In genomic region chr4:122117743-122118142, GRCh38 we compare ENCODE assay signal across 16 cellular contexts. TPM values are rescaled to one million over a fixed set of nuclear protein-coding genes. Genes with fewer than 3 reads are reported as not detected.
DNase-seq lines count a peak whose midpoint lies in the region; ATAC-seq and TF ChIP-seq lines count a peak whose summit lies in the region.
"Had no signal": no experiment of that assay in that cellular context is flagged by ENCODE, and none has a peak within 500 bp of the region (broad histone marks: within the 10 kb centered on the region; RNA-seq: fewer than 3 reads in every experiment).

No MANE protein-coding gene starts in this region.

- intact Hi-C loops in naive thymus-derived CD4-positive, alpha-beta T cell (cut with micrococcal nuclease) = no loop called here

- peaks cover 20% of the 10 kb centered on the region for H3K4me1 Mint-ChIP-seq in activated CD4-positive, alpha-beta T cell treated with anti-CD3 and anti-CD28 coated beads, Interleukin-2, amount 10 ng/mL, durations not matched to agents 7 days and 5 days
- H3K4me1 Mint-ChIP-seq in naive thymus-derived CD4-positive, alpha-beta T cell = peaks cover 10 to 26% (median 21%) of the 10 kb centered on the region in 7 donors
- H3K4me1 Mint-ChIP-seq in type B pancreatic cell (ENCODE audit: unreplicated experiment) = no peaks in the 10 kb centered on the region

- no peak overlapping the region for H3K4me3 Mint-ChIP-seq in activated CD4-positive, alpha-beta T cell treated with anti-CD3 and anti-CD28 coated beads, Interleukin-2, amount 10 ng/mL, durations not matched to agents 7 days and 5 days
- H3K4me3 Mint-ChIP-seq in naive thymus-derived CD4-positive, alpha-beta T cell = peak overlapping the region in 5 of 10 donors; percentile 11 to 44 (median 23)
- H3K4me3 Mint-ChIP-seq in type B pancreatic cell = no peak overlapping the region

- no peaks in the 10 kb centered on the region for H3K4me1 ChIP-seq in adipocyte (ENCODE audit: control insufficient read depth, insufficient read depth, low read length)
- peaks cover 4 to 24% of the 10 kb centered on the region in 2 donors for H3K4me1 ChIP-seq in naive thymus-derived CD4-positive, alpha-beta T cell (ENCODE audit: control insufficient read depth in 2 of 2, insufficient read depth in 2 of 2, low read length in 2 of 2)
- H3K4me1 ChIP-seq: A549, Peyer's patch, testis had no signal

- H3K36me3 Mint-ChIP-seq in activated CD4-positive, alpha-beta T cell treated with anti-CD3 and anti-CD28 coated beads, Interleukin-2, amount 10 ng/mL, durations not matched to agents 7 days and 5 days (ENCODE audit: low read depth) = no peaks in the 10 kb centered on the region
- H3K36me3 Mint-ChIP-seq in naive thymus-derived CD4-positive, alpha-beta T cell = peaks cover 0 to 11% (median 4%) of the 10 kb centered on the region in 5 donors
- H3K36me3 Mint-ChIP-seq in type B pancreatic cell = no peaks in the 10 kb centered on the region

- CTCF ChIA-PET in activated CD4-positive, alpha-beta T cell treated with anti-CD3 and anti-CD28 coated beads, Interleukin-2, amount 10 ng/mL, durations not matched to agents 7 days and 5 days (lab: Charles Lee) = interaction anchor here (0.6 to 0.7 kb wide), 4 partner anchors 9 to 637 kb away, joined by 3 to 4 read pairs (median 4); no protein-coding TSS in a partner anchor
- CTCF ChIA-PET in naive thymus-derived CD4-positive, alpha-beta T cell (lab: Charles Lee) = interaction anchor here (0.7 kb wide), 1 partner anchor 21 kb away, joined by 3 read pairs; no protein-coding TSS in a partner anchor

- DNase-seq in activated CD4-positive, alpha-beta T cell treated with anti-CD3 and anti-CD28 coated beads, Interleukin-2, amount 10 ng/mL, durations not matched to agents 7 days and 5 days = peak; percentile 32
- DNase-seq in activated CD4-positive, alpha-beta T cell treated with anti-CD3 and anti-CD28 coated beads, Interleukin-2, amount 50 U/mL, for 48 hours = no peak
- DNase-seq in LHCN-M2 (ENCODE audit: low read depth) = peak; percentile 82
- DNase-seq in adipocyte (ENCODE audit: low read depth) = peak; percentile 15
- DNase-seq in naive thymus-derived CD4-positive, alpha-beta T cell = peak in 1 of 9 donors; percentile 5
- no peak for DNase-seq in type B pancreatic cell (ENCODE audit: extremely low spot score, unreplicated experiment)
- no peak for DNase-seq in middle frontal gyrus (ENCODE audit: extremely low spot score, low spot score)
- DNase-seq in cerebellar nuclear complex (lab: John Stamatoyannopoulos, UW) = no peak
- DNase-seq: dermis blood vessel endothelial cell, hippocampal formation, NCI-H2171, Peyer's patch, testis had no signal

- H3K27me3 Mint-ChIP-seq in activated CD4-positive, alpha-beta T cell treated with anti-CD3 and anti-CD28 coated beads, Interleukin-2, amount 10 ng/mL, durations not matched to agents 7 days and 5 days = no peaks in the 10 kb centered on the region
- H3K27me3 Mint-ChIP-seq in naive thymus-derived CD4-positive, alpha-beta T cell = no peaks in the 10 kb centered on the region
- no peaks in the 10 kb centered on the region for H3K27me3 Mint-ChIP-seq in type B pancreatic cell
- H3K27me3 Mint-ChIP-seq: activated naive CD4-positive, alpha-beta T cell treated with anti-CD3 and anti-CD28 coated beads, Interleukin-2, amount 50 U/mL, for 24 hours had no signal

- peak overlapping the region; percentile 59 for H3K27ac Mint-ChIP-seq in activated CD4-positive, alpha-beta T cell treated with anti-CD3 and anti-CD28 coated beads, Interleukin-2, amount 10 ng/mL, durations not matched to agents 7 days and 5 days
- H3K27ac Mint-ChIP-seq in naive thymus-derived CD4-positive, alpha-beta T cell = peak overlapping the region in 4 of 9 donors; percentile 1 to 86 (median 28)
- no peak overlapping the region for H3K27ac Mint-ChIP-seq in type B pancreatic cell
- H3K27ac Mint-ChIP-seq: activated naive CD4-positive, alpha-beta T cell treated with anti-CD3 and anti-CD28 coated beads, Interleukin-2, amount 50 U/mL, for 24 hours had no signal

- no peak overlapping the region for H3K9ac ChIP-seq in adipocyte (ENCODE audit: low read length)

- no peak overlapping the region for H3K27ac ChIP-seq in naive thymus-derived CD4-positive, alpha-beta T cell (ENCODE audit: low read depth, low read length)
- H3K27ac ChIP-seq: A549, Peyer's patch, testis, VCaP had no signal

- no peaks in the 10 kb centered on the region for H3K36me3 ChIP-seq in adipocyte (ENCODE audit: control insufficient read depth, insufficient read depth, low read length, severe bottlenecking)
- no peaks in the 10 kb centered on the region for H3K36me3 ChIP-seq in naive thymus-derived CD4-positive, alpha-beta T cell (ENCODE audit: control insufficient read depth in 2 of 3, insufficient read depth in 3 of 3, low read length in 3 of 3)
- H3K36me3 ChIP-seq: Peyer's patch had no signal

- H3K4me3 ChIP-seq in adipocyte (ENCODE audit: low read length) = no peak overlapping the region
- no peak overlapping the region for H3K4me3 ChIP-seq in naive thymus-derived CD4-positive, alpha-beta T cell (ENCODE audit: low read length)
- H3K4me3 ChIP-seq: A549, Peyer's patch, testis had no signal

- H3K27me3 ChIP-seq in adipocyte (replicated peaks; ENCODE audit: control insufficient read depth, insufficient read depth, low read length) = no peaks in the 10 kb centered on the region
- H3K27me3 ChIP-seq in naive thymus-derived CD4-positive, alpha-beta T cell (ENCODE audit: control insufficient read depth in 2 of 2, insufficient read depth in 2 of 2, low read length in 2 of 2) = no peaks in the 10 kb centered on the region
- H3K27me3 ChIP-seq: Peyer's patch, testis had no signal

- peaks cover 19% of the 10 kb centered on the region for H3K9me3 ChIP-seq in adipocyte (ENCODE audit: control insufficient read depth, low read length)
- no peaks in the 10 kb centered on the region for H3K9me3 ChIP-seq in naive thymus-derived CD4-positive, alpha-beta T cell (ENCODE audit: control insufficient read depth in 2 of 3, low read length in 3 of 3)
- H3K9me3 ChIP-seq: A549, Peyer's patch, testis had no signal

- peaks cover 23% of the 10 kb centered on the region for H3K9me3 Mint-ChIP-seq in activated CD4-positive, alpha-beta T cell treated with anti-CD3 and anti-CD28 coated beads, Interleukin-2, amount 10 ng/mL, durations not matched to agents 7 days and 5 days
- H3K9me3 Mint-ChIP-seq in naive thymus-derived CD4-positive, alpha-beta T cell = peaks cover 2 to 20% (median 10%) of the 10 kb centered on the region in 11 donors
- H3K9me3 Mint-ChIP-seq in type B pancreatic cell = no peaks in the 10 kb centered on the region

- ATAC-seq in naive thymus-derived CD4-positive, alpha-beta T cell = peak; percentile 48
- ATAC-seq: A549 had no signal

- TF ChIP-seq CTCF in type B pancreatic cell (conservative IDR thresholded peaks at IDR 0.05) = no peak

- POLR2A ChIA-PET in activated CD4-positive, alpha-beta T cell treated with anti-CD3 and anti-CD28 coated beads, Interleukin-2, amount 10 ng/mL, durations not matched to agents 7 days and 5 days (lab: Charles Lee) = no interaction called here
- POLR2A ChIA-PET in naive thymus-derived CD4-positive, alpha-beta T cell (lab: Charles Lee) = interaction anchor here (0.8 to 1.4 kb wide), 2 partner anchors 9 to 14 kb away, joined by 3 to 7 read pairs; no protein-coding TSS in a partner anchor

RNA-seq across cellular contexts. Expression of gene BLTP1, which starts 34.4 kb away (rescaled TPM):
- total RNA-seq in activated CD4-positive, alpha-beta T cell treated with anti-CD3 and anti-CD28 coated beads, Interleukin-2, amount 10 ng/mL, durations not matched to agents 7 days and 5 days = 10 to 100 TPM; 37.5 to 39.4 TPM
- total RNA-seq in LHCN-M2 (2014; rRNA removed) (43.2 and 48.0 TPM in 2 replicates), type B pancreatic cell (ENCODE audit: low replicate concordance) (41.2 and 46.9 TPM in 2 replicates)
- 7.6 TPM for polyA plus RNA-seq in LHCN-M2 (2012)
- 10 to 100 TPM; 45.9 to 86.6 (median 72.8) TPM for total RNA-seq in naive thymus-derived CD4-positive, alpha-beta T cell
- polyA plus RNA-seq in naive thymus-derived CD4-positive, alpha-beta T cell = 1 to 10 TPM; 6.8 to 7.3 TPM

Comparison
In these comparisons a context has a peak if more than half of its experiments do, and no peak if none do; other contexts are left out.
1. DNase-seq: peak in activated CD4-positive, alpha-beta T cell treated with anti-CD3 and anti-CD28 coated beads, Interleukin-2, amount 10 ng/mL, durations not matched to agents 7 days and 5 days (single experiment), LHCN-M2 (single experiment) and adipocyte (single experiment); none in activated CD4-positive, alpha-beta T cell treated with anti-CD3 and anti-CD28 coated beads, Interleukin-2, amount 50 U/mL, for 48 hours (0 of 2), type B pancreatic cell (single experiment), middle frontal gyrus (single experiment) and cerebellar nuclear complex (0 of 2).